9 cellular contexts compared by ENCODE assay signal in genomic region chr12:6850796-6851152, GRCh38. TPM values are rescaled to one million over a fixed set of nuclear protein-coding genes. Genes with fewer than 3 reads are reported as not detected.
DNase-seq lines count a peak whose midpoint lies in the region; ATAC-seq and TF ChIP-seq lines count a peak whose summit lies in the region.
"Had no signal": no experiment of that assay in that cellular context is flagged by ENCODE, and none has a peak within 500 bp of the region (broad histone marks: within the 10 kb centered on the region; RNA-seq: fewer than 3 reads in every experiment).

No MANE protein-coding gene starts in this region.

- TF ChIP-seq CTCF in omental fat pad (IDR thresholded peaks at IDR 0.05) = no peak

- H3K36me3 Mint-ChIP-seq in activated T-cell treated with anti-CD3 and anti-CD28 coated beads, Interleukin-2, amount 50 U/mL, for 4 hours (ENCODE audit: insufficient read depth) = peaks cover 9% of the 10 kb centered on the region
- peaks cover 21% of the 10 kb centered on the region for H3K36me3 Mint-ChIP-seq in activated naive CD8-positive, alpha-beta T cell treated with anti-CD3 and anti-CD28 coated beads for 36 hours

- H3K27ac Mint-ChIP-seq in activated naive CD8-positive, alpha-beta T cell treated with anti-CD3 and anti-CD28 coated beads for 36 hours = peak overlapping the region; percentile 95

- no peak overlapping the region for H3K27ac ChIP-seq in thymus (ENCODE audit: low read depth)

- CTCF ChIA-PET in HEK293T (lab: Yijun Ruan, JAX) = interaction anchor here (1.0 to 3.9 kb wide), 5 partner anchors 15 to 98 kb away, joined by 4 to 26 read pairs (median 6); partner anchors contain the start of gene MLF2

- H3K4me1 Mint-ChIP-seq in activated T-cell treated with anti-CD3 and anti-CD28 coated beads, Interleukin-2, amount 50 U/mL, for 4 hours (ENCODE audit: low read depth) = peaks cover 25% of the 10 kb centered on the region
- peaks cover 29% of the 10 kb centered on the region for H3K4me1 Mint-ChIP-seq in activated naive CD8-positive, alpha-beta T cell treated with anti-CD3 and anti-CD28 coated beads for 36 hours

- peak overlapping the region; percentile 94 for H3K4me3 Mint-ChIP-seq in activated T-cell treated with anti-CD3 and anti-CD28 coated beads, Interleukin-2, amount 50 U/mL, for 4 hours
- H3K4me3 Mint-ChIP-seq in activated naive CD8-positive, alpha-beta T cell treated with anti-CD3 and anti-CD28 coated beads for 36 hours = peak overlapping the region; percentile 97

- H3K9me3 ChIP-seq in thymus (ENCODE audit: control insufficient read depth) = peaks cover 1% of the 10 kb centered on the region

- H3K4me1 ChIP-seq in thymus (ENCODE audit: control insufficient read depth, insufficient read depth, low read length) = peaks cover 19% of the 10 kb centered on the region

- POLR2A ChIA-PET in HEK293T (lab: Yijun Ruan, JAX) = interaction anchor here (1.0 to 5.5 kb wide), 21 partner anchors 10 to 380 kb away, joined by 3 to 214 read pairs (median 12); partner anchors contain the start of genes C12orf57, COPS7A, GNB3 and GPR162

- H3K4me3 ChIP-seq in thymus (ENCODE audit: low read length) = peak overlapping the region; percentile 81

- no peaks in the 10 kb centered on the region for H3K27me3 ChIP-seq in thymus (ENCODE audit: control insufficient read depth, insufficient read depth)

- no peaks in the 10 kb centered on the region for H3K9me3 Mint-ChIP-seq in activated T-cell treated with anti-CD3 and anti-CD28 coated beads, Interleukin-2, amount 50 U/mL, for 4 hours
- no peaks in the 10 kb centered on the region for H3K9me3 Mint-ChIP-seq in activated naive CD8-positive, alpha-beta T cell treated with anti-CD3 and anti-CD28 coated beads for 36 hours
- H3K9me3 Mint-ChIP-seq: activated naive CD4-positive, alpha-beta T cell treated with anti-CD3 and anti-CD28 coated beads, Interleukin-2, amount 50 U/mL, for 24 hours had no signal

- 70% methylated on average over 16 of the region's 16 CpGs for WGBS in thymus

- no peak for DNase-seq in activated T-cell treated with anti-CD3 and anti-CD28 coated beads, Interleukin-2, amount 50 U/mL, for 4 hours
- DNase-seq in activated T-cell treated with anti-CD3 and anti-CD28 coated beads, Interleukin-2, amount 50 U/mL, for 1 hour = no peak
- no peak for DNase-seq in activated naive CD8-positive, alpha-beta T cell treated with anti-CD3 and anti-CD28 coated beads for 36 hours
- peak; percentile 41 for DNase-seq in iris pigment epithelial cell (ENCODE audit: low read depth)
- no peak for DNase-seq in HEK293T (ENCODE audit: extremely low spot score)
- DNase-seq in omental fat pad (ENCODE audit: low spot score) = no peak
- no peak for DNase-seq in NCI-H446 (lab: John Stamatoyannopoulos, UW)

- ATAC-seq in activated T-cell treated with anti-CD3 and anti-CD28 coated beads, Interleukin-2, amount 50 U/mL, for 4 hours = no peak
- no peak for ATAC-seq in omental fat pad (ENCODE audit: low FRiP score)

- peaks cover 35% of the 10 kb centered on the region for H3K36me3 ChIP-seq in thymus (ENCODE audit: control insufficient read depth, insufficient read depth)

- no peaks in the 10 kb centered on the region for H3K27me3 Mint-ChIP-seq in activated T-cell treated with anti-CD3 and anti-CD28 coated beads, Interleukin-2, amount 50 U/mL, for 4 hours (ENCODE audit: low read depth)
- H3K27me3 Mint-ChIP-seq in activated naive CD8-positive, alpha-beta T cell treated with anti-CD3 and anti-CD28 coated beads for 36 hours = no peaks in the 10 kb centered on the region
- H3K27me3 Mint-ChIP-seq: activated naive CD4-positive, alpha-beta T cell treated with anti-CD3 and anti-CD28 coated beads, Interleukin-2, amount 50 U/mL, for 24 hours had no signal

TF ChIP-seq in HEK293T, 16 proteins besides CTCF, POLR2A, EP300 and RAD21:
- TF ChIP-seq BHLHE40 (IDR thresholded peaks at IDR 0.05; ENCODE audit: borderline replicate concordance) (no peak), HDGF (IDR thresholded peaks at IDR 0.05; ENCODE audit: borderline replicate concordance) (no peak), ELF4 (IDR thresholded peaks at IDR 0.05) (no peak), FOXA1 (IDR thresholded peaks at IDR 0.05) (no peak), PKNOX1 (IDR thresholded peaks at IDR 0.05) (no peak), SUZ12 (IDR thresholded peaks at IDR 0.05) (no peak)

RNA-seq across cellular contexts. Expression of gene CDCA3, which starts 0.3 kb away (rescaled TPM):
- 1 to 10 TPM; 1.7 to 4.0 (median 3.1) TPM for total RNA-seq in activated T-cell treated with anti-CD3 and anti-CD28 coated beads, Interleukin-2, amount 50 U/mL, for 4 hours
- 10 to 100 TPM; 62.5 to 64.0 TPM for total RNA-seq in activated naive CD8-positive, alpha-beta T cell treated with anti-CD3 and anti-CD28 coated beads for 36 hours
- 5.9 TPM for polyA plus RNA-seq in thymus
- 1 to 10 TPM in 2 of 4 donors, under 1 TPM in 2; 0.47 to 1.6 (median 1.1) TPM for total RNA-seq in omental fat pad

RNA-seq across cellular contexts. Expression of gene USP5, which starts 1.2 kb away (rescaled TPM):
- 100 to 1,000 TPM; 169 to 192 (median 176) TPM for total RNA-seq in activated T-cell treated with anti-CD3 and anti-CD28 coated beads, Interleukin-2, amount 50 U/mL, for 4 hours
- total RNA-seq in activated naive CD8-positive, alpha-beta T cell treated with anti-CD3 and anti-CD28 coated beads for 36 hours = 100 to 1,000 TPM; 125 to 127 TPM
- polyA plus RNA-seq in thymus = 32.2 TPM
- total RNA-seq in omental fat pad = 10 to 100 TPM; 33.4 to 39.4 (median 36.7) TPM

RNA-seq across cellular contexts. Expression of gene GNB3, which starts 10.0 kb away (rescaled TPM):
- under 1 TPM; 0.13 to 0.90 (median 0.38) TPM for total RNA-seq in activated T-cell treated with anti-CD3 and anti-CD28 coated beads, Interleukin-2, amount 50 U/mL, for 4 hours
- total RNA-seq in activated naive CD8-positive, alpha-beta T cell treated with anti-CD3 and anti-CD28 coated beads for 36 hours = under 1 TPM in 1 of 2 experiments, not detected in 1; 0.10 TPM
- polyA plus RNA-seq in thymus = 1.3 TPM
- total RNA-seq in omental fat pad = 1 to 10 TPM in 1 of 4 donors, under 1 TPM in 2, not detected in 1; 0.25 to 2.0 (median 0.48) TPM

RNA-seq across cellular contexts. Expression of gene TPI1, which starts 16.6 kb away (rescaled TPM):
- total RNA-seq in activated T-cell treated with anti-CD3 and anti-CD28 coated beads, Interleukin-2, amount 50 U/mL, for 4 hours = 1,000 to 10,000 TPM; 1,135 to 1,217 (median 1,169) TPM
- 1,000 to 10,000 TPM; 1,593 to 1,653 TPM for total RNA-seq in activated naive CD8-positive, alpha-beta T cell treated with anti-CD3 and anti-CD28 coated beads for 36 hours
- 282 TPM for polyA plus RNA-seq in thymus
- 100 to 1,000 TPM; 254 to 446 (median 375) TPM for total RNA-seq in omental fat pad

RNA-seq across cellular contexts. Expression of gene SPSB2, which starts 22.3 kb away (rescaled TPM):
- 1 to 10 TPM; 5.6 to 8.5 (median 6.7) TPM for total RNA-seq in activated T-cell treated with anti-CD3 and anti-CD28 coated beads, Interleukin-2, amount 50 U/mL, for 4 hours
- total RNA-seq in activated naive CD8-positive, alpha-beta T cell treated with anti-CD3 and anti-CD28 coated beads for 36 hours = 1 to 10 TPM; 2.7 to 3.0 TPM
- polyA plus RNA-seq in thymus = 14.9 TPM
- 1 to 10 TPM; 4.1 to 6.5 (median 5.7) TPM for total RNA-seq in omental fat pad

Comparison
In these comparisons a context has a peak if more than half of its experiments do, and no peak if none do; other contexts are left out.
1. RNA of gene CDCA3, which starts 0.3 kb away (total RNA-seq): 62.5 to 64.0 TPM in activated naive CD8-positive, alpha-beta T cell treated with anti-CD3 and anti-CD28 coated beads for 36 hours; 1.7 to 4.0 TPM in activated T-cell treated with anti-CD3 and anti-CD28 coated beads, Interleukin-2, amount 50 U/mL, for 4 hours and 0.47 to 1.6 TPM in omental fat pad; every median in the first group is over 10 times any median in the second.